8 cellular contexts compared by ENCODE assay signal in the genomic region with DNA sequence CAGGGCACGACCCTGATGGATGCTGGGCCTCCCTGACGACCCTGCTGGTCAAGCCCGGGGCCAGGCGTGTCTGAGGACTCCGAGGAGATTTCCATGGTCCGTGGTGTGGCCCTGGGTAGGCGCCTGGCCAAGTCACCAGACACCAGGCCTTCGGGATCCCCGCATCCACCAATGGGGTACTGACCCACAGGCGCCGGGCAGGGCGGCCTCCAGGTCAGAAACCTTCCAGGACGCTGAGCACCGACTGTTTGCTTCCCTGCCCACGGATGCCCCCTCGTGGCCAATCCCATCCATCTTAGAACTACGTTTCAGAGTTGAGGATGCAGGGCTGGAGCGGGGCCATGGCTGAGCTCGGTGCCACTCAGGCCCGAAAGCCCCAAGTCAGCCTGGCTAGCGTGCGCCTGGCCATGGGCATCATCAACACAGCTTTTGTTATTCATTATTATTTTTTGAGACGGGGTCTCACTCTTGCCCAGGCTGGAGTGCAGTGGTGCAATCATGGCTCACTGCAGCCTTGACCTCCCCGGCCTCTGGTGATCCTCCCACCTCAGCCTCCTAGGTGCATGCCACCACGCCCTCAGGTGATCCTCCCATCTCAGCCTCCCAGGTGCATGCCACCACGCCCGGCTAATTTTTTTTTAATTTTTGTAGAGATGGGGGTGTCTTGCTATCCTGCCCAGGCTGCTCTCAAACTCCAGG. TPM values are rescaled to one million over a fixed set of nuclear protein-coding genes. Genes with fewer than 3 reads are reported as not detected.
DNase-seq lines count a peak whose midpoint lies in the region; ATAC-seq and TF ChIP-seq lines count a peak whose summit lies in the region.

No MANE protein-coding gene starts in this region.

- POLR2A ChIA-PET in activated naive CD8-positive, alpha-beta T cell treated with anti-CD3 and anti-CD28 coated beads, Interleukin-2, amount 10 ng/mL, durations not matched to agents 7 days and 5 days (lab: Charles Lee): interaction anchor here (1.3 kb wide), 1 partner anchor 18 kb away, joined by 3 read pairs; no protein-coding TSS in a partner anchor

- H3K4me3 Mint-ChIP-seq in activated naive CD8-positive, alpha-beta T cell treated with anti-CD3 and anti-CD28 coated beads, Interleukin-2, amount 10 ng/mL, durations not matched to agents 7 days and 5 days: no peak overlapping the region

- no peaks in the 10 kb centered on the region for H3K4me1 ChIP-seq in RWPE2 (ENCODE audit: insufficient read depth, poor library complexity, severe bottlenecking)
- H3K4me1 ChIP-seq in uterus: peaks cover 0 to 7% of the 10 kb centered on the region in 2 donors

- no peaks in the 10 kb centered on the region for H3K9me3 Mint-ChIP-seq in activated naive CD8-positive, alpha-beta T cell treated with anti-CD3 and anti-CD28 coated beads, Interleukin-2, amount 10 ng/mL, durations not matched to agents 7 days and 5 days

- H3K36me3 Mint-ChIP-seq in activated naive CD8-positive, alpha-beta T cell treated with anti-CD3 and anti-CD28 coated beads, Interleukin-2, amount 10 ng/mL, durations not matched to agents 7 days and 5 days: no peaks in the 10 kb centered on the region

- H3K27me3 Mint-ChIP-seq in activated naive CD8-positive, alpha-beta T cell treated with anti-CD3 and anti-CD28 coated beads, Interleukin-2, amount 10 ng/mL, durations not matched to agents 7 days and 5 days: peaks cover 30% of the 10 kb centered on the region

- no peaks in the 10 kb centered on the region for H3K36me3 ChIP-seq in RWPE2 (ENCODE audit: low read depth)
- no peaks in the 10 kb centered on the region for H3K36me3 ChIP-seq in uterus

- peak; percentile 77 for TF ChIP-seq CTCF in RWPE2 (IDR thresholded peaks at IDR 0.05; ENCODE audit: poor library complexity, severe bottlenecking)
- TF ChIP-seq CTCF in uterus (IDR thresholded peaks at IDR 0.05): peak; percentile 58 to 77 (median 71)

- no peaks in the 10 kb centered on the region for H3K4me1 Mint-ChIP-seq in activated naive CD8-positive, alpha-beta T cell treated with anti-CD3 and anti-CD28 coated beads, Interleukin-2, amount 10 ng/mL, durations not matched to agents 7 days and 5 days

- TF ChIP-seq POLR2A in uterus (IDR thresholded peaks at IDR 0.05): no peak

- DNase-seq in D341Med (ENCODE audit: low spot score) (peak; percentile 86), HT-29 (ENCODE audit: low spot score) (peak; percentile 89), RWPE2 (ENCODE audit: low spot score) (peak; percentile 72), cardiac septum (ENCODE audit: low spot score) (peak; percentile 91), pons (ENCODE audit: low spot score) (peak; percentile 86), uterus (peak; percentile 77 to 78), T1000 (lab: John Stamatoyannopoulos, UW) (no peak)
- peak; percentile 70 for DNase-seq in activated naive CD8-positive, alpha-beta T cell treated with anti-CD3 and anti-CD28 coated beads, Interleukin-2, amount 10 ng/mL, durations not matched to agents 7 days and 5 days

- H3K27ac ChIP-seq in RWPE2 (ENCODE audit: poor library complexity, severe bottlenecking): no peak overlapping the region
- no peak overlapping the region for H3K27ac ChIP-seq in uterus

- peak; percentile 76 for ATAC-seq in RWPE2 (ENCODE audit: low read depth)
- ATAC-seq in activated naive CD8-positive, alpha-beta T cell treated with anti-CD3 and anti-CD28 coated beads, Interleukin-2, amount 10 ng/mL, durations not matched to agents 7 days and 5 days (ENCODE audit: low read depth): peak; percentile 59

- no peak overlapping the region for H3K4me3 ChIP-seq in RWPE2 (ENCODE audit: severe bottlenecking)
- H3K4me3 ChIP-seq in uterus: no peak overlapping the region

- H3K9me3 ChIP-seq in RWPE2 (ENCODE audit: severe bottlenecking): no peaks in the 10 kb centered on the region
- H3K9me3 ChIP-seq in uterus: no peaks in the 10 kb centered on the region

- H3K27ac Mint-ChIP-seq in activated naive CD8-positive, alpha-beta T cell treated with anti-CD3 and anti-CD28 coated beads, Interleukin-2, amount 10 ng/mL, durations not matched to agents 7 days and 5 days: no peak overlapping the region

- H3K27me3 ChIP-seq in RWPE2 (ENCODE audit: insufficient read depth, poor library complexity, severe bottlenecking) (peaks cover 15% of the 10 kb centered on the region), uterus (no peaks in the 10 kb centered on the region)

- intact Hi-C loops in cardiac septum (cut with DNase I): loop anchor here (2.0 to 5.0 kb wide), 2 partner anchors 112 to 229 kb away; no protein-coding TSS in a partner anchor
- intact Hi-C loops in uterus (cut with DNase I; ENCODE audit: low total_unique reads): no loop called here

RNA-seq across cellular contexts. Expression of a gene that starts 7.1 kb away (rescaled TPM):
- total RNA-seq in HT-29 (2014; rRNA removed; shearing (Covaris generic)): not detected in 2 replicates
- total RNA-seq in activated naive CD8-positive, alpha-beta T cell treated with anti-CD3 and anti-CD28 coated beads, Interleukin-2, amount 10 ng/mL, durations not matched to agents 7 days and 5 days: under 1 TPM; 0.17 TPM
- total RNA-seq in cardiac septum (0.08 TPM), uterus (1 to 10 TPM in 2 of 4 donors, under 1 TPM in 1, not detected in 1; 0.35 to 4.6 (median 4.4) TPM)

RNA-seq across cellular contexts. Expression of a gene that starts 49.2 kb away (rescaled TPM):
- 34.5 and 37.1 TPM in 2 replicates for total RNA-seq in HT-29 (2014; rRNA removed; shearing (Covaris generic))
- 10 to 100 TPM; 32.0 to 33.4 TPM for total RNA-seq in activated naive CD8-positive, alpha-beta T cell treated with anti-CD3 and anti-CD28 coated beads, Interleukin-2, amount 10 ng/mL, durations not matched to agents 7 days and 5 days
- 17.1 TPM for total RNA-seq in cardiac septum
- total RNA-seq in uterus: 10 to 100 TPM in 2 of 4 donors, 1 to 10 TPM in 2; 3.8 to 47.2 (median 25.2) TPM
